Comparison of ENCODE assay signal across 10 cellular contexts in the genomic region with DNA sequence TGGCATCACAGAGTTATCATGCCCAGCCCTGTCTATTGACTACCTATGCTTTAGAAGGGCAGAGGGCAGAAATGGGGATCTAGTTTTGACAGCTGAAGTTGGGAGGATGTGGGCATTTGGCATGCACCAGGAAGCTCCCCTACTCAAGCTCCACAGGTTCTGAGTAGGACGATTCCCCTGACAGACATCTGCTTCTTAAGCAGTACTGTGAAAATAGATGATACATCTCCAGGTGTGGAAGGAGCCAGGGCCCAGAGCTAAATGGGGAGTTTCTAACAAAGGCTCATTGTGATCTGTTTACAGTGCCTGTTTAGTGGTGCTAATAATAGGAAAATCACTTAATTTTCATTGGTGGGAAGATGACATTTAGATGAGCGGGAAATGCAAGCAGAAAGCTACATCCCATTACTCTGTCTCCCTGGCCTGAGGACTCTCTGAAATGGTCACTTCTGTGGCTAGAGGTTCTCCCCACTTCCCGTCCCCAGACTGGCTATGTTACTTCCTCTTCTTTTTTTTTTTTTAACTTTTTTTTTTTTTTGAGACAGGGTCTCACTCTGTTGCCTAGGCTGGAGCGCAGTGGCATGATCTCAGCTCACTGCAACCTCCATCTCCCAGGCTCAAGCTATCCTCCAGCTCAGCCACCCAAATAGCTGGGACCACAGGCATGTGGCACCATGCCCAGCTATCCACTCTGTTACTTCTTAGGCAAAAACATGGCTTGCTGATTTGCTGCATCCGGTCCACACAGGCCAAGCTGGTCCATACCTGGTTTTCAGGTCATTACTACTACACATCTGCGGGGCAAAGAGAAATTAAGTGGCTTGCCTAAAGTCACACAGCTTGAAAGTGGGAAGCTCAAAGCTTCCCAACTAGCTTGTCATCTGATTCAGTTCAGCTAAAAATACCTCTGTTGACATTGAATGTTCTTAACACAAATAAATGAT. TPM values are rescaled to one million over a fixed set of nuclear protein-coding genes. Genes with fewer than 3 reads are reported as not detected.
DNase-seq lines count a peak whose midpoint lies in the region; TF ChIP-seq lines count a peak whose summit lies in the region.
"Had no signal": no experiment of that assay in that cellular context is flagged by ENCODE, and none has a peak within 500 bp of the region (broad histone marks: within the 10 kb centered on the region; RNA-seq: fewer than 3 reads in every experiment).

No MANE protein-coding gene starts in this region.

- peaks cover 2% of the 10 kb centered on the region; the same call in 1 of the 2 replicates for H3K27me3 Mint-ChIP-seq in HFFc6 (ENCODE audit: insufficient read depth)
- no peaks in the 10 kb centered on the region for H3K27me3 Mint-ChIP-seq in endodermal cell (ENCODE audit: insufficient read depth)

- DNase-seq in CD1c-positive myeloid dendritic cell (ENCODE audit: extremely low spot score), result peak; percentile 69
- peak; percentile 84 for DNase-seq in HFFc6
- DNase-seq in SK-MEL-5 (ENCODE audit: low read depth, low spot score), result peak; percentile 71
- DNase-seq in hepatic stellate cell (ENCODE audit: low spot score), result peak; percentile 63
- DNase-seq in effector memory CD4-positive, alpha-beta T cell, result no peak
- no peak for DNase-seq in NCI-H1694 treated with DMSO at 0.1 percent for 48 hours (lab: John Stamatoyannopoulos, UW)
- DNase-seq in spleen, result no peak
- no peak for DNase-seq in endodermal cell
- DNase-seq: trophoblast cell had no signal

- H3K4me1 ChIP-seq in effector memory CD4-positive, alpha-beta T cell (ENCODE audit: control insufficient read depth, insufficient read depth, low read length, poor library complexity, severe bottlenecking), result no peaks in the 10 kb centered on the region
- peaks cover 0 to 9% (median 0%) of the 10 kb centered on the region in 6 donors for H3K4me1 ChIP-seq in spleen
- H3K4me1 ChIP-seq in endodermal cell (ENCODE audit: control insufficient read depth, insufficient read depth, low read length), result no peaks in the 10 kb centered on the region

- peaks cover 4% of the 10 kb centered on the region for H3K9me3 Mint-ChIP-seq in HFFc6
- peaks cover 4% of the 10 kb centered on the region for H3K9me3 Mint-ChIP-seq in endodermal cell

- no peaks in the 10 kb centered on the region for H3K9me3 ChIP-seq in effector memory CD4-positive, alpha-beta T cell (ENCODE audit: control insufficient read depth, low read length)
- H3K9me3 ChIP-seq in spleen (no peaks in the 10 kb centered on the region), endodermal cell (ENCODE audit: control insufficient read depth, low read length) (peaks cover 5% of the 10 kb centered on the region)

- H3K4me3 Mint-ChIP-seq in HFFc6, result peak overlapping the region; percentile 42
- H3K4me3 Mint-ChIP-seq in endodermal cell, result no peak overlapping the region

- no peak for TF ChIP-seq CTCF in HFFc6 (IDR thresholded peaks at IDR 0.05)
- TF ChIP-seq CTCF in spleen (IDR thresholded peaks at IDR 0.05 in 8 of 11, conservative IDR thresholded peaks at IDR 0.05 in 3 of 11), result no peak
- no peak for TF ChIP-seq CTCF in endodermal cell (conservative IDR thresholded peaks at IDR 0.05)

- H3K36me3 ChIP-seq in effector memory CD4-positive, alpha-beta T cell (ENCODE audit: control insufficient read depth, insufficient read depth, low read length), result no peaks in the 10 kb centered on the region
- H3K36me3 ChIP-seq in spleen (no peaks in the 10 kb centered on the region), endodermal cell (ENCODE audit: control insufficient read depth, insufficient read depth, low read length) (no peaks in the 10 kb centered on the region)
- H3K36me3 ChIP-seq: cardiac muscle cell had no signal

- H3K9ac ChIP-seq in endodermal cell (ENCODE audit: extremely low read depth, low read length, poor library complexity, severe bottlenecking), result no peak overlapping the region

- no peak for TF ChIP-seq POLR2A in spleen (IDR thresholded peaks at IDR 0.05)

- intact Hi-C loops in spleen (cut with DNase I; ENCODE audit: low total_unique reads), result no loop called here

- H3K4me3 ChIP-seq in effector memory CD4-positive, alpha-beta T cell (ENCODE audit: insufficient read depth, low read depth, low read length, poor library complexity, severe bottlenecking), result no peak overlapping the region
- H3K4me3 ChIP-seq in spleen, result no peak overlapping the region
- H3K4me3 ChIP-seq in endodermal cell (ENCODE audit: low read length), result no peak overlapping the region
- H3K4me3 ChIP-seq: cardiac muscle cell had no signal

- H3K27ac Mint-ChIP-seq in HFFc6 (peak overlapping the region; percentile 50), endodermal cell (no peak overlapping the region)

- H3K27me3 ChIP-seq in effector memory CD4-positive, alpha-beta T cell (replicated peaks; ENCODE audit: control insufficient read depth, insufficient read depth, low read length, poor library complexity, severe bottlenecking), result no peaks in the 10 kb centered on the region
- H3K27me3 ChIP-seq in spleen (replicated peaks in 1 of 7), result no peaks in the 10 kb centered on the region
- no peaks in the 10 kb centered on the region for H3K27me3 ChIP-seq in endodermal cell (ENCODE audit: control insufficient read depth, insufficient read depth, low read length, poor library complexity, severe bottlenecking)
- H3K27me3 ChIP-seq: cardiac muscle cell had no signal

- in situ Hi-C loops in SK-MEL-5 (cut with HindIII; ENCODE audit: low pct_unique_long_range_greater_than_20kb, low sequenced_read_pairs), result no loop called here

- WGBS in spleen, 5 donors, result 40 to 50% (median 45%) methylated on average over 6 of the region's 6 CpGs
- WGBS in endodermal cell (ENCODE audit: insufficient coverage in 1 of 2, insufficient read length in 1 of 2), 2 experiments, result 87 to 90% methylated on average over 2 to 6 of the region's 6 CpGs

- H3K27ac ChIP-seq in effector memory CD4-positive, alpha-beta T cell (ENCODE audit: insufficient read depth, low read length, poor library complexity, severe bottlenecking), result no peak overlapping the region
- H3K27ac ChIP-seq in spleen (no peak overlapping the region), endodermal cell (ENCODE audit: low read depth, low read length) (no peak overlapping the region)
- H3K27ac ChIP-seq: cardiac muscle cell had no signal

- peaks cover 15% of the 10 kb centered on the region for H3K36me3 Mint-ChIP-seq in HFFc6 (ENCODE audit: low read depth)
- no peaks in the 10 kb centered on the region for H3K36me3 Mint-ChIP-seq in endodermal cell (ENCODE audit: low read depth)

- H3K4me1 Mint-ChIP-seq in HFFc6 (ENCODE audit: low read depth) (peaks cover 46% of the 10 kb centered on the region), endodermal cell (peaks cover 3% of the 10 kb centered on the region)

RNA-seq across cellular contexts. Expression of gene CNIH3, which starts 23.2 kb away (rescaled TPM):
- 10 to 100 TPM; 18.6 to 32.3 (median 30.5) TPM for total RNA-seq in HFFc6 (2021; fragmentation: NEBNext Ultra II Directional; extraction: Animal tissue kit (Norgen Biotek cat#: 25700))
- 3.1 and 6.4 TPM in 2 replicates for total RNA-seq in SK-MEL-5 (2014; rRNA removed; shearing (Covaris generic))
- polyA plus RNA-seq in SK-MEL-5 (2015; cell fraction: cytosol; rRNA removed), result 4.6 and 6.6 TPM in 2 replicates
- 8.7 TPM in 2 replicates for polyA plus RNA-seq in SK-MEL-5 (2015; cell fraction: nucleus; rRNA removed)
- 1 to 10 TPM in 5 of 7 donors, under 1 TPM in 2; 0.68 to 4.1 (median 2.6) TPM for total RNA-seq in spleen
- 1 to 10 TPM; 1.6 to 2.2 (median 1.7) TPM for polyA plus RNA-seq in spleen
- total RNA-seq in endodermal cell, result 1 to 10 TPM; 4.5 to 6.6 TPM
- polyA plus RNA-seq in endodermal cell (2013, experiment 1 of 2), result 2.8 TPM
- polyA plus RNA-seq in endodermal cell (2013, experiment 2 of 2), result 2.8 TPM

Comparison
In these comparisons a context has a peak if more than half of its experiments do, and no peak if none do; other contexts are left out.
1. DNase-seq: peak in CD1c-positive myeloid dendritic cell (single experiment), HFFc6 (single experiment), SK-MEL-5 (single experiment) and hepatic stellate cell (single experiment); none in effector memory CD4-positive, alpha-beta T cell (0 of 3), NCI-H1694 treated with DMSO at 0.1 percent for 48 hours (single experiment), spleen (single experiment) and endodermal cell (single experiment).